ENCODE assay signal across 8 cellular contexts in the genomic region with DNA sequence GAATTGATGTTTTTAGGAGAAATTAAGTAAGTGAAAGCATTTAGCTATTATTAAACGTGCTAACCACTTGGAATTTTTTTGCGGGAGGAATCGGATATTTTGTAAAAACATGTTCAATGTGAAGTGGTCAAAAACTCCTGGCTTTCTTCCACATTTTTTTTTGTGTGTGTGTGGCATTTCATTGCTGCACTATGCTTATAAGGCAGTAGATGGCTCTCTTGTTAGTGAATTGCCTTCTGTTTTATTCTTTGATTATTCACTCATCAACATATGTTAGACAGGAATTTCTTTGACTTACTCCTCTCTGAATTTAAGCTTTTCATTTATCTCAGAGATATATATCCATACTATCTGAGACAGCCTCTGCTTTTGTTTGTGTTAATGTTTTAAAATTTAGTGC.
DNase-seq lines count a peak whose midpoint lies in the region; ATAC-seq, FAIRE-seq and TF ChIP-seq lines count a peak whose summit lies in the region.

No MANE protein-coding gene starts in this region.

- peaks cover 0 to 47% (median 9%) of the 10 kb centered on the region in 6 donors for H3K36me3 ChIP-seq in spleen

- no peak overlapping the region for H3K4me3 Mint-ChIP-seq in type B pancreatic cell
- no peak overlapping the region for H3K4me3 Mint-ChIP-seq in activated CD4-positive, alpha-beta T cell treated with anti-CD3 and anti-CD28 coated beads, Interleukin-2, amount 10 ng/mL, durations not matched to agents 7 days and 5 days

- in situ Hi-C loops in SK-MEL-5 (cut with HindIII; ENCODE audit: low pct_unique_long_range_greater_than_20kb, low sequenced_read_pairs): no loop called here

- no peaks in the 10 kb centered on the region for H3K27me3 ChIP-seq in foreskin keratinocyte
- no peaks in the 10 kb centered on the region for H3K27me3 ChIP-seq in spleen (replicated peaks in 1 of 7)

- FAIRE-seq in RCC 7860 (lab: Jason Lieb, UNC): no peak

- TF ChIP-seq CTCF in foreskin keratinocyte (conservative IDR thresholded peaks at IDR 0.05) (peak; percentile 70), type B pancreatic cell (conservative IDR thresholded peaks at IDR 0.05) (peak; percentile 57), spleen (IDR thresholded peaks at IDR 0.05 in 8 of 11, conservative IDR thresholded peaks at IDR 0.05 in 3 of 11) (peak in 5 of 11 experiments; percentile 12 to 39 (median 22))

- no peaks in the 10 kb centered on the region for H3K27me3 Mint-ChIP-seq in type B pancreatic cell
- H3K27me3 Mint-ChIP-seq in activated CD4-positive, alpha-beta T cell treated with anti-CD3 and anti-CD28 coated beads, Interleukin-2, amount 10 ng/mL, durations not matched to agents 7 days and 5 days: no peaks in the 10 kb centered on the region

- H3K4me1 ChIP-seq in foreskin keratinocyte (peaks cover 17% of the 10 kb centered on the region), spleen (peaks cover 0 to 18% (median 0%) of the 10 kb centered on the region in 6 donors)

- H3K9me3 Mint-ChIP-seq in type B pancreatic cell: peaks cover 4% of the 10 kb centered on the region
- no peaks in the 10 kb centered on the region for H3K9me3 Mint-ChIP-seq in activated CD4-positive, alpha-beta T cell treated with anti-CD3 and anti-CD28 coated beads, Interleukin-2, amount 10 ng/mL, durations not matched to agents 7 days and 5 days

- no peak for TF ChIP-seq POLR2A in spleen (IDR thresholded peaks at IDR 0.05)

- CTCF ChIA-PET in activated CD4-positive, alpha-beta T cell treated with anti-CD3 and anti-CD28 coated beads, Interleukin-2, amount 10 ng/mL, durations not matched to agents 7 days and 5 days (lab: Charles Lee): interaction anchor here (0.6 kb wide), 1 partner anchor 17 kb away, joined by 5 read pairs; no protein-coding TSS in a partner anchor

- H3K36me3 Mint-ChIP-seq in type B pancreatic cell: peaks cover 53% of the 10 kb centered on the region
- peaks cover 17% of the 10 kb centered on the region for H3K36me3 Mint-ChIP-seq in activated CD4-positive, alpha-beta T cell treated with anti-CD3 and anti-CD28 coated beads, Interleukin-2, amount 10 ng/mL, durations not matched to agents 7 days and 5 days (ENCODE audit: low read depth)

- POLR2A ChIA-PET in activated CD4-positive, alpha-beta T cell treated with anti-CD3 and anti-CD28 coated beads, Interleukin-2, amount 10 ng/mL, durations not matched to agents 7 days and 5 days (lab: Charles Lee): no interaction called here

- H3K4me3 ChIP-seq in spleen: no peak overlapping the region

- intact Hi-C loops in spleen (cut with DNase I; ENCODE audit: low total_unique reads): no loop called here

- WGBS in spleen, 5 donors: 62 to 79% (median 72%) methylated on average over 3 of the region's 3 CpGs

- peak; percentile 21 for DNase-seq in NCI-H82 (lab: John Stamatoyannopoulos, UW)
- no peak for DNase-seq in NCI-H82 treated with DMSO at 0.1 percent for 48 hours (lab: John Stamatoyannopoulos, UW; ENCODE audit: unreplicated experiment)
- peak; percentile 44 for DNase-seq in SK-MEL-5 (ENCODE audit: low read depth, low spot score)
- peak in 1 of 2 donors; percentile 21 for DNase-seq in foreskin keratinocyte
- DNase-seq in type B pancreatic cell (ENCODE audit: extremely low spot score, unreplicated experiment): no peak
- DNase-seq in spleen: no peak
- no peak for DNase-seq in RCC 7860 (ENCODE audit: low spot score)
- DNase-seq in activated CD4-positive, alpha-beta T cell treated with anti-CD3 and anti-CD28 coated beads, Interleukin-2, amount 10 ng/mL, durations not matched to agents 7 days and 5 days: no peak

- H3K27ac Mint-ChIP-seq in type B pancreatic cell: no peak overlapping the region
- no peak overlapping the region for H3K27ac Mint-ChIP-seq in activated CD4-positive, alpha-beta T cell treated with anti-CD3 and anti-CD28 coated beads, Interleukin-2, amount 10 ng/mL, durations not matched to agents 7 days and 5 days

- peak; percentile 29 for ATAC-seq in foreskin keratinocyte

- H3K4me1 Mint-ChIP-seq in type B pancreatic cell (ENCODE audit: unreplicated experiment): no peaks in the 10 kb centered on the region
- peaks cover 13% of the 10 kb centered on the region for H3K4me1 Mint-ChIP-seq in activated CD4-positive, alpha-beta T cell treated with anti-CD3 and anti-CD28 coated beads, Interleukin-2, amount 10 ng/mL, durations not matched to agents 7 days and 5 days

- peaks cover 0 to 6% (median 0%) of the 10 kb centered on the region in 8 donors for H3K9me3 ChIP-seq in spleen

- H3K27ac ChIP-seq in foreskin keratinocyte: no peak overlapping the region
- H3K27ac ChIP-seq in spleen: no peak overlapping the region

Comparison
In these comparisons a context has a peak if more than half of its experiments do, and no peak if none do; other contexts are left out.
1. DNase-seq: peak in NCI-H82 (single experiment) and SK-MEL-5 (single experiment); none in NCI-H82 treated with DMSO at 0.1 percent for 48 hours (single experiment), type B pancreatic cell (single experiment), spleen (single experiment), RCC 7860 (single experiment) and activated CD4-positive, alpha-beta T cell treated with anti-CD3 and anti-CD28 coated beads, Interleukin-2, amount 10 ng/mL, durations not matched to agents 7 days and 5 days (single experiment).